37 cellular contexts compared by ENCODE assay signal in the genomic region with DNA sequence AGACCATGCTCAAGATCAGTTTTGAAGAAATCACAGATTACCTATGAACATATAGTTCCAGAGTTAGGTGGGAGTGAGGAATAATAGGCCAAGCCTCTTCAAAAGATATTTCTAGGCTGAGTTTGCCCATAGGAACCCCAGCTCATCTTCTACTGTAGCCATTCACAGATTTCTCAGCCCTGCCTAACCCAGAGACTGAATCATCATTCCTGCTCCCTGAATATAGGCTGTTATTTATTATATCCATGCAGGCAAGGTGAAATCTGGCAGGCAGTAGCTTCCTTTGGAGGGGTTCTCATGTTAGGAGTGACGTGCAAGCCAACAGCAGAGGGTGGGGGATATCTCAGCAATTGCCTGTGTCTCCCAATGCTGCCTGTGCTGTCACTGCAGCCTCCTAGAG. TPM values are rescaled to one million over a fixed set of nuclear protein-coding genes. Genes with fewer than 3 reads are reported as not detected.
"Had no signal": no experiment of that assay in that cellular context is flagged by ENCODE, and none has a peak within 500 bp of the region (broad histone marks: within the 10 kb centered on the region; RNA-seq: fewer than 3 reads in every experiment).

No MANE protein-coding gene starts in this region.

- H3K27ac Mint-ChIP-seq: activated naive CD4-positive, alpha-beta T cell treated with anti-CD3 and anti-CD28 coated beads, Interleukin-2, amount 10 ng/mL, durations not matched to agents 7 days and 5 days; activated naive CD8-positive, alpha-beta T cell treated with anti-CD3 and anti-CD28 coated beads, Interleukin-2, amount 50 U/mL, for 24 hours; activated T-helper 1 cell treated with anti-CD3 and anti-CD28 coated beads, Interleukin-12 subunit alpha, Interleukin-12 subunit beta, Interleukin-2, Interleukin-4 antibody, amounts not matched to agents 30 ng/mL and 10 ng/mL and 1 ng/mL, durations not matched to agents 14 hours and 24 hours and 36 hours; brain; nephron progenitor cell; stimulated activated memory B cell treated with anti-CD40 and anti-IgM and Interleukin-4, amounts not matched to agents 10 μg/mL and 1 μg/mL and 100 μg/mL, for 72 hours; stimulated activated naive CD8-positive, alpha-beta T cell treated with anti-CD3 and anti-CD28 coated beads, Interleukin-15, amount 100 ng/mL, for 72 hours; T-helper 1 cell treated with Interleukin-12 subunit alpha and Interleukin-12 subunit beta and Interleukin-4 antibody, amounts not matched to agents 30 μg/mL and 1 μg/mL, for 36 hours had no signal

- ATAC-seq: activated CD4-positive, CD25-positive, alpha-beta regulatory T cell treated with anti-CD3 and anti-CD28 coated beads, Interleukin-2, amount 50 U/mL, for 24 hours; activated naive CD8-positive, alpha-beta T cell treated with anti-CD3 and anti-CD28 coated beads, Interleukin-2, amount 50 U/mL, for 24 hours; esophagus mucosa; gastroesophageal sphincter; left lung; sciatic nerve; stimulated activated memory B cell treated with anti-CD40 and anti-IgM and Interleukin-4, amounts not matched to agents 10 μg/mL and 1 μg/mL and 100 μg/mL, for 72 hours; stimulated activated naive CD8-positive, alpha-beta T cell treated with anti-CD3 and anti-CD28 coated beads, Interleukin-15, amount 100 ng/mL, for 72 hours had no signal

- H3K36me3 ChIP-seq: gastroesophageal sphincter, left lung, neutrophil, upper lobe of left lung, vagina, WERI-Rb-1 had no signal

- H3K4me1 Mint-ChIP-seq: activated naive CD4-positive, alpha-beta T cell treated with anti-CD3 and anti-CD28 coated beads, Interleukin-2, amount 10 ng/mL, durations not matched to agents 7 days and 5 days; activated naive CD8-positive, alpha-beta T cell treated with anti-CD3 and anti-CD28 coated beads, Interleukin-2, amount 50 U/mL, for 24 hours; stimulated activated memory B cell treated with anti-CD40 and anti-IgM and Interleukin-4, amounts not matched to agents 10 μg/mL and 1 μg/mL and 100 μg/mL, for 72 hours; stimulated activated naive CD8-positive, alpha-beta T cell treated with anti-CD3 and anti-CD28 coated beads, Interleukin-15, amount 100 ng/mL, for 72 hours had no signal

- H3K4me1 ChIP-seq: gastroesophageal sphincter, upper lobe of left lung, vagina had no signal

- H3K36me3 Mint-ChIP-seq: activated naive CD4-positive, alpha-beta T cell treated with anti-CD3 and anti-CD28 coated beads, Interleukin-2, amount 10 ng/mL, durations not matched to agents 7 days and 5 days; brain; stimulated activated memory B cell treated with anti-CD40 and anti-IgM and Interleukin-4, amounts not matched to agents 10 μg/mL and 1 μg/mL and 100 μg/mL, for 72 hours had no signal

- H3K9me3 Mint-ChIP-seq: activated naive CD4-positive, alpha-beta T cell treated with anti-CD3 and anti-CD28 coated beads, Interleukin-2, amount 10 ng/mL, durations not matched to agents 7 days and 5 days; activated naive CD8-positive, alpha-beta T cell treated with anti-CD3 and anti-CD28 coated beads, Interleukin-2, amount 50 U/mL, for 24 hours; activated T-helper 1 cell treated with anti-CD3 and anti-CD28 coated beads, Interleukin-12 subunit alpha, Interleukin-12 subunit beta, Interleukin-2, Interleukin-4 antibody, amounts not matched to agents 30 ng/mL and 10 ng/mL and 1 ng/mL, durations not matched to agents 14 hours and 24 hours and 36 hours; nephron progenitor cell; stimulated activated memory B cell treated with anti-CD40 and anti-IgM and Interleukin-4, amounts not matched to agents 10 μg/mL and 1 μg/mL and 100 μg/mL, for 72 hours; stimulated activated naive CD8-positive, alpha-beta T cell treated with anti-CD3 and anti-CD28 coated beads, Interleukin-15, amount 100 ng/mL, for 72 hours; T-helper 1 cell treated with Interleukin-12 subunit alpha and Interleukin-12 subunit beta and Interleukin-4 antibody, amounts not matched to agents 30 μg/mL and 1 μg/mL, for 36 hours had no signal

- H3K27ac ChIP-seq: gastroesophageal sphincter, left lung, neutrophil, upper lobe of left lung, vagina, WERI-Rb-1 had no signal

- H3K4me3 Mint-ChIP-seq: activated naive CD4-positive, alpha-beta T cell treated with anti-CD3 and anti-CD28 coated beads, Interleukin-2, amount 10 ng/mL, durations not matched to agents 7 days and 5 days; activated naive CD8-positive, alpha-beta T cell treated with anti-CD3 and anti-CD28 coated beads, Interleukin-2, amount 50 U/mL, for 24 hours; activated T-helper 1 cell treated with anti-CD3 and anti-CD28 coated beads, Interleukin-12 subunit alpha, Interleukin-12 subunit beta, Interleukin-2, Interleukin-4 antibody, amounts not matched to agents 30 ng/mL and 10 ng/mL and 1 ng/mL, durations not matched to agents 14 hours and 24 hours and 36 hours; brain; nephron progenitor cell; stimulated activated memory B cell treated with anti-CD40 and anti-IgM and Interleukin-4, amounts not matched to agents 10 μg/mL and 1 μg/mL and 100 μg/mL, for 72 hours; stimulated activated naive CD8-positive, alpha-beta T cell treated with anti-CD3 and anti-CD28 coated beads, Interleukin-15, amount 100 ng/mL, for 72 hours; T-helper 1 cell treated with Interleukin-12 subunit alpha and Interleukin-12 subunit beta and Interleukin-4 antibody, amounts not matched to agents 30 μg/mL and 1 μg/mL, for 36 hours had no signal

- DNase-seq: activated CD4-positive, alpha-beta T cell treated with anti-CD3 and anti-CD28 coated beads for 48 hours; activated CD4-positive, alpha-beta T cell treated with anti-CD3 and anti-CD28 coated beads, Interleukin-2, amount 50 U/mL, for 48 hours; activated CD8-positive, alpha-beta memory T cell treated with anti-CD3 and anti-CD28 coated beads for 24 hours; activated effector memory CD4-positive, alpha-beta T cell treated with anti-CD3 and anti-CD28 coated beads, Interleukin-2, amount 50 U/mL, for 16 hours; activated naive CD4-positive, alpha-beta T cell treated with anti-CD3 and anti-CD28 coated beads, Interleukin-2, amount 10 ng/mL, durations not matched to agents 7 days and 5 days; activated naive CD8-positive, alpha-beta T cell treated with anti-CD3 and anti-CD28 coated beads, Interleukin-2, amount 50 U/mL, for 24 hours; anterior cingulate cortex; caudate nucleus; cortex of kidney; hippocampal formation; left lung; nephron progenitor cell; retina; stimulated activated CD4-positive, alpha-beta T cell treated with anti-CD3 and anti-CD28 coated beads, Interleukin-1b, Interleukin-23, amount 100 ng/mL, for 48 hours; stimulated activated CD4-positive, alpha-beta T cell treated with anti-CD3 and anti-CD28 coated beads, Interleukin-4, amount 100 ng/mL, for 4 hours; stimulated activated CD8-positive, alpha-beta memory T cell treated with anti-CD3 and anti-CD28 coated beads, Interleukin-4, amount 100 ng/mL, for 48 hours; stimulated activated naive CD8-positive, alpha-beta T cell treated with anti-CD3 and anti-CD28 coated beads, Interleukin-15, amount 100 ng/mL, for 72 hours; substantia nigra; SW 1271; T-helper 9 cell; upper lobe of left lung; WERI-Rb-1 had no signal

- H3K4me3 ChIP-seq: gastroesophageal sphincter, left lung, lung, skin epidermis, upper lobe of left lung, vagina had no signal

- H3K27me3 ChIP-seq: gastroesophageal sphincter, left lung, neutrophil, upper lobe of left lung, vagina had no signal

- H3K9me3 ChIP-seq: gastroesophageal sphincter, left lung, neutrophil, upper lobe of left lung, vagina had no signal

RNA-seq across cellular contexts. Expression of gene ADGRF4, which starts 25.6 kb away (rescaled TPM):
- total RNA-seq: activated T-helper 1 cell treated with anti-CD3 and anti-CD28 coated beads, Interleukin-12 subunit alpha, Interleukin-12 subunit beta, Interleukin-2, Interleukin-4 antibody, amounts not matched to agents 30 ng/mL and 10 ng/mL and 1 ng/mL, durations not matched to agents 14 hours and 24 hours and 36 hours; chondrocyte; endothelial cell of umbilical vein; osteocyte; sciatic nerve had no signal
- polyA plus RNA-seq: endothelial cell of umbilical vein had no signal
